1 cellular context compared by ENCODE assay signal in the genomic region with DNA sequence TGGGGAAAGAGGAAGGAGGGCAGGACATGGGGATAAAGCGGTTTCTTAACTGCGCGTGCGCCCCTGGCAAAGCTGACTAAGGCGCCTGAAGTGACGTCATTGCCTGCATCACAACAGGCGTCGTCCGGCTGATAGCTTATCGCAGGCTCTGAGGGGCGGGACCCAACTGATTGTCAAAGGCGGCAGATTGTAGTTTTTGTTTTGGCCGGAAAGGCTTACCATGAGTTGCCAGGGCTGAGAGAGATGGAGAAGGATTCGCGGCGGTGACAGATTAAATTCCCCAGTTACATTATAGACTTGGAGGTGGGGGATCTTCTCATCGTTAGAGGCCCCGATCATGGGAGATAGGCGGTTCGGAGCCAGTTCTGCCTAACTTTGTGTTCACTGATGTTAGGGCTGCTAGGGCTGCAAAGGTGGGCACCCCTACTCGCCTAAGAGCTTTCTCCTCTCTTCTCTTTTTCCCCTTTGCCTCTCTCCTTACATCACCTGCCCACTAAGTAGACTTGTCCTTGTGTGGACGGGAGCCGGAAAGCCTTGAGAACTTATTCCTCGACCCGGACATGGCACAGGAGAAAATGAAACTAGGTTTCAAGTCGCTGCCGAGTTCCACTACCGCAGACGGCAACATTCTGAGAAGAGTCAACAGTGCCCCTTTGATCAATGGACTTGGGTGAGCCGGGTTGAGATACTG.
TF ChIP-seq lines count a peak whose summit lies in the region.

No MANE protein-coding gene starts in this region.

TF ChIP-seq in HepG2, 621 proteins besides CTCF, POLR2A, EP300 and RAD21 (continued from another document and continues in another):
- TF ChIP-seq NPAS2 (CRISPR knock-in tag; IDR thresholded peaks at IDR 0.05; ENCODE audit: borderline replicate concordance) = no peak
- TF ChIP-seq, protein P1, sequence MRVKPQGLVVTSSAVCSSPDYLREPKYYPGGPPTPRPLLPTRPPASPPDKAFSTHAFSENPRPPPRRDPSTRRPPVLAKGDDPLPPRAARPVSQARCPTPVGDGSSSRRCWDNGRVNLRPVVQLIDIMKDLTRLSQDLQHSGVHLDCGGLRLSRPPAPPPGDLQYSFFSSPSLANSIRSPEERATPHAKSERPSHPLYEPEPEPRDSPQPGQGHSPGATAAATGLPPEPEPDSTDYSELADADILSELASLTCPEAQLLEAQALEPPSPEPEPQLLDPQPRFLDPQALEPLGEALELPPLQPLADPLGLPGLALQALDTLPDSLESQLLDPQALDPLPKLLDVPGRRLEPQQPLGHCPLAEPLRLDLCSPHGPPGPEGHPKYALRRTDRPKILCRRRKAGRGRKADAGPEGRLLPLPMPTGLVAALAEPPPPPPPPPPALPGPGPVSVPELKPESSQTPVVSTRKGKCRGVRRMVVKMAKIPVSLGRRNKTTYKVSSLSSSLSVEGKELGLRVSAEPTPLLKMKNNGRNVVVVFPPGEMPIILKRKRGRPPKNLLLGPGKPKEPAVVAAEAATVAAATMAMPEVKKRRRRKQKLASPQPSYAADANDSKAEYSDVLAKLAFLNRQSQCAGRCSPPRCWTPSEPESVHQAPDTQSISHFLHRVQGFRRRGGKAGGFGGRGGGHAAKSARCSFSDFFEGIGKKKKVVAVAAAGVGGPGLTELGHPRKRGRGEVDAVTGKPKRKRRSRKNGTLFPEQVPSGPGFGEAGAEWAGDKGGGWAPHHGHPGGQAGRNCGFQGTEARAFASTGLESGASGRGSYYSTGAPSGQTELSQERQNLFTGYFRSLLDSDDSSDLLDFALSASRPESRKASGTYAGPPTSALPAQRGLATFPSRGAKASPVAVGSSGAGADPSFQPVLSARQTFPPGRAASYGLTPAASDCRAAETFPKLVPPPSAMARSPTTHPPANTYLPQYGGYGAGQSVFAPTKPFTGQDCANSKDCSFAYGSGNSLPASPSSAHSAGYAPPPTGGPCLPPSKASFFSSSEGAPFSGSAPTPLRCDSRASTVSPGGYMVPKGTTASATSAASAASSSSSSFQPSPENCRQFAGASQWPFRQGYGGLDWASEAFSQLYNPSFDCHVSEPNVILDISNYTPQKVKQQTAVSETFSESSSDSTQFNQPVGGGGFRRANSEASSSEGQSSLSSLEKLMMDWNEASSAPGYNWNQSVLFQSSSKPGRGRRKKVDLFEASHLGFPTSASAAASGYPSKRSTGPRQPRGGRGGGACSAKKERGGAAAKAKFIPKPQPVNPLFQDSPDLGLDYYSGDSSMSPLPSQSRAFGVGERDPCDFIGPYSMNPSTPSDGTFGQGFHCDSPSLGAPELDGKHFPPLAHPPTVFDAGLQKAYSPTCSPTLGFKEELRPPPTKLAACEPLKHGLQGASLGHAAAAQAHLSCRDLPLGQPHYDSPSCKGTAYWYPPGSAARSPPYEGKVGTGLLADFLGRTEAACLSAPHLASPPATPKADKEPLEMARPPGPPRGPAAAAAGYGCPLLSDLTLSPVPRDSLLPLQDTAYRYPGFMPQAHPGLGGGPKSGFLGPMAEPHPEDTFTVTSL (CRISPR knock-in tag; IDR thresholded peaks at IDR 0.05; ENCODE audit: borderline replicate concordance) = no peak
- TF ChIP-seq, protein P2, sequence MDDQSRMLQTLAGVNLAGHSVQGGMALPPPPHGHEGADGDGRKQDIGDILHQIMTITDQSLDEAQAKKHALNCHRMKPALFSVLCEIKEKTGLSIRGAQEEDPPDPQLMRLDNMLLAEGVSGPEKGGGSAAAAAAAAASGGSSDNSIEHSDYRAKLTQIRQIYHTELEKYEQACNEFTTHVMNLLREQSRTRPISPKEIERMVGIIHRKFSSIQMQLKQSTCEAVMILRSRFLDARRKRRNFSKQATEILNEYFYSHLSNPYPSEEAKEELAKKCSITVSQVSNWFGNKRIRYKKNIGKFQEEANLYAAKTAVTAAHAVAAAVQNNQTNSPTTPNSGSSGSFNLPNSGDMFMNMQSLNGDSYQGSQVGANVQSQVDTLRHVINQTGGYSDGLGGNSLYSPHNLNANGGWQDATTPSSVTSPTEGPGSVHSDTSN (CRISPR knock-in tag; IDR thresholded peaks at IDR 0.05; ENCODE audit: borderline replicate concordance) = no peak
- TF ChIP-seq ZNF703 (CRISPR knock-in tag; IDR thresholded peaks at IDR 0.05; ENCODE audit: borderline replicate concordance) = no peak
- no peak for TF ChIP-seq ZNF674 (CRISPR knock-in tag; IDR thresholded peaks at IDR 0.05; ENCODE audit: low read depth)
- no peak for TF ChIP-seq ZNF180 (CRISPR knock-in tag; IDR thresholded peaks at IDR 0.05; ENCODE audit: borderline replicate concordance, low read depth)
- no peak for TF ChIP-seq AKAP8 (CRISPR knock-in tag; IDR thresholded peaks at IDR 0.05)
- no peak for TF ChIP-seq ZNF24 (IDR thresholded peaks at IDR 0.05)
- TF ChIP-seq ZFY (CRISPR knock-in tag; IDR thresholded peaks at IDR 0.05) = no peak
- TF ChIP-seq ZNF709 (CRISPR knock-in tag; IDR thresholded peaks at IDR 0.05) = no peak
- TF ChIP-seq NKX3-1 (CRISPR knock-in tag; IDR thresholded peaks at IDR 0.05) = peak; percentile 48; the same call in 1 of the 2 replicates
- no peak for TF ChIP-seq ZNF891 (CRISPR knock-in tag; IDR thresholded peaks at IDR 0.05)
- TF ChIP-seq, protein P3, sequence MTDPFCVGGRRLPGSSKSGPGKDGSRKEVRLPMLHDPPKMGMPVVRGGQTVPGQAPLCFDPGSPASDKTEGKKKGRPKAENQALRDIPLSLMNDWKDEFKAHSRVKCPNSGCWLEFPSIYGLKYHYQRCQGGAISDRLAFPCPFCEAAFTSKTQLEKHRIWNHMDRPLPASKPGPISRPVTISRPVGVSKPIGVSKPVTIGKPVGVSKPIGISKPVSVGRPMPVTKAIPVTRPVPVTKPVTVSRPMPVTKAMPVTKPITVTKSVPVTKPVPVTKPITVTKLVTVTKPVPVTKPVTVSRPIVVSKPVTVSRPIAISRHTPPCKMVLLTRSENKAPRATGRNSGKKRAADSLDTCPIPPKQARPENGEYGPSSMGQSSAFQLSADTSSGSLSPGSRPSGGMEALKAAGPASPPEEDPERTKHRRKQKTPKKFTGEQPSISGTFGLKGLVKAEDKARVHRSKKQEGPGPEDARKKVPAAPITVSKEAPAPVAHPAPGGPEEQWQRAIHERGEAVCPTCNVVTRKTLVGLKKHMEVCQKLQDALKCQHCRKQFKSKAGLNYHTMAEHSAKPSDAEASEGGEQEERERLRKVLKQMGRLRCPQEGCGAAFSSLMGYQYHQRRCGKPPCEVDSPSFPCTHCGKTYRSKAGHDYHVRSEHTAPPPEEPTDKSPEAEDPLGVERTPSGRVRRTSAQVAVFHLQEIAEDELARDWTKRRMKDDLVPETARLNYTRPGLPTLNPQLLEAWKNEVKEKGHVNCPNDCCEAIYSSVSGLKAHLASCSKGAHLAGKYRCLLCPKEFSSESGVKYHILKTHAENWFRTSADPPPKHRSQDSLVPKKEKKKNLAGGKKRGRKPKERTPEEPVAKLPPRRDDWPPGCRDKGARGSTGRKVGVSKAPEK (CRISPR knock-in tag; IDR thresholded peaks at IDR 0.05; ENCODE audit: borderline replicate concordance) = no peak
- TF ChIP-seq, protein P4, sequence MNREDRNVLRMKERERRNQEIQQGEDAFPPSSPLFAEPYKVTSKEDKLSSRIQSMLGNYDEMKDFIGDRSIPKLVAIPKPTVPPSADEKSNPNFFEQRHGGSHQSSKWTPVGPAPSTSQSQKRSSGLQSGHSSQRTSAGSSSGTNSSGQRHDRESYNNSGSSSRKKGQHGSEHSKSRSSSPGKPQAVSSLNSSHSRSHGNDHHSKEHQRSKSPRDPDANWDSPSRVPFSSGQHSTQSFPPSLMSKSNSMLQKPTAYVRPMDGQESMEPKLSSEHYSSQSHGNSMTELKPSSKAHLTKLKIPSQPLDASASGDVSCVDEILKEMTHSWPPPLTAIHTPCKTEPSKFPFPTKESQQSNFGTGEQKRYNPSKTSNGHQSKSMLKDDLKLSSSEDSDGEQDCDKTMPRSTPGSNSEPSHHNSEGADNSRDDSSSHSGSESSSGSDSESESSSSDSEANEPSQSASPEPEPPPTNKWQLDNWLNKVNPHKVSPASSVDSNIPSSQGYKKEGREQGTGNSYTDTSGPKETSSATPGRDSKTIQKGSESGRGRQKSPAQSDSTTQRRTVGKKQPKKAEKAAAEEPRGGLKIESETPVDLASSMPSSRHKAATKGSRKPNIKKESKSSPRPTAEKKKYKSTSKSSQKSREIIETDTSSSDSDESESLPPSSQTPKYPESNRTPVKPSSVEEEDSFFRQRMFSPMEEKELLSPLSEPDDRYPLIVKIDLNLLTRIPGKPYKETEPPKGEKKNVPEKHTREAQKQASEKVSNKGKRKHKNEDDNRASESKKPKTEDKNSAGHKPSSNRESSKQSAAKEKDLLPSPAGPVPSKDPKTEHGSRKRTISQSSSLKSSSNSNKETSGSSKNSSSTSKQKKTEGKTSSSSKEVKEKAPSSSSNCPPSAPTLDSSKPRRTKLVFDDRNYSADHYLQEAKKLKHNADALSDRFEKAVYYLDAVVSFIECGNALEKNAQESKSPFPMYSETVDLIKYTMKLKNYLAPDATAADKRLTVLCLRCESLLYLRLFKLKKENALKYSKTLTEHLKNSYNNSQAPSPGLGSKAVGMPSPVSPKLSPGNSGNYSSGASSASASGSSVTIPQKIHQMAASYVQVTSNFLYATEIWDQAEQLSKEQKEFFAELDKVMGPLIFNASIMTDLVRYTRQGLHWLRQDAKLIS (CRISPR knock-in tag; IDR thresholded peaks at IDR 0.05) = no peak
- no peak for TF ChIP-seq IRF2 (CRISPR knock-in tag; IDR thresholded peaks at IDR 0.05)
- no peak for TF ChIP-seq ZNF317 (CRISPR knock-in tag; IDR thresholded peaks at IDR 0.05)
- TF ChIP-seq TAF15 (IDR thresholded peaks at IDR 0.05; ENCODE audit: low read depth, low read length, poor library complexity, severe bottlenecking) = no peak
- TF ChIP-seq ZNF782 (CRISPR knock-in tag; IDR thresholded peaks at IDR 0.05; ENCODE audit: borderline replicate concordance) = no peak
- no peak for TF ChIP-seq YEATS4 (CRISPR knock-in tag; IDR thresholded peaks at IDR 0.05; ENCODE audit: borderline replicate concordance)
- no peak for TF ChIP-seq ZNF850 (CRISPR knock-in tag; conservative IDR thresholded peaks at IDR 0.05)
- TF ChIP-seq IRX3 (CRISPR knock-in tag; IDR thresholded peaks at IDR 0.05; ENCODE audit: borderline replicate concordance, low read depth) = no peak
- no peak for TF ChIP-seq ZNF567 (CRISPR knock-in tag; IDR thresholded peaks at IDR 0.05; ENCODE audit: borderline replicate concordance)
- no peak for TF ChIP-seq ZBTB20 (CRISPR knock-in tag; IDR thresholded peaks at IDR 0.05; ENCODE audit: borderline replicate concordance, low read depth)
- TF ChIP-seq SRSF4 (IDR thresholded peaks at IDR 0.05; ENCODE audit: low read depth, low read length, poor library complexity, severe bottlenecking) = no peak
- TF ChIP-seq ZNF724P (CRISPR knock-in tag; IDR thresholded peaks at IDR 0.05; ENCODE audit: borderline replicate concordance) = no peak
- peak; percentile 96 for TF ChIP-seq HOXA3 (CRISPR knock-in tag; IDR thresholded peaks at IDR 0.05)
- no peak for TF ChIP-seq BRD4 (CRISPR knock-in tag; IDR thresholded peaks at IDR 0.05)
- no peak for TF ChIP-seq FOXA1 (IDR thresholded peaks at IDR 0.05)
- 0 out of 2 replicates have a peak, but pooled peaks have one; percentile 23 for TF ChIP-seq FOXA1 (CRISPR knock-in tag; IDR thresholded peaks at IDR 0.05)
- TF ChIP-seq PPARG (CRISPR knock-in tag; conservative IDR thresholded peaks at IDR 0.05) = no peak
- TF ChIP-seq KMT2B (CRISPR knock-in tag; IDR thresholded peaks at IDR 0.05) = peak; percentile 20; the same call in 1 of the 2 replicates
- TF ChIP-seq ATF7 (IDR thresholded peaks at IDR 0.05) = peak; percentile 98
- peak; percentile 23; the same call in 1 of the 2 replicates for TF ChIP-seq ATF7 (CRISPR knock-in tag; IDR thresholded peaks at IDR 0.05)
- TF ChIP-seq, protein P5, sequence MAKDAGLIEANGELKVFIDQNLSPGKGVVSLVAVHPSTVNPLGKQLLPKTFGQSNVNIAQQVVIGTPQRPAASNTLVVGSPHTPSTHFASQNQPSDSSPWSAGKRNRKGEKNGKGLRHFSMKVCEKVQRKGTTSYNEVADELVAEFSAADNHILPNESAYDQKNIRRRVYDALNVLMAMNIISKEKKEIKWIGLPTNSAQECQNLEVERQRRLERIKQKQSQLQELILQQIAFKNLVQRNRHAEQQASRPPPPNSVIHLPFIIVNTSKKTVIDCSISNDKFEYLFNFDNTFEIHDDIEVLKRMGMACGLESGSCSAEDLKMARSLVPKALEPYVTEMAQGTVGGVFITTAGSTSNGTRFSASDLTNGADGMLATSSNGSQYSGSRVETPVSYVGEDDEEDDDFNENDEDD (CRISPR knock-in tag; IDR thresholded peaks at IDR 0.05; ENCODE audit: borderline replicate concordance) = no peak
- TF ChIP-seq SNAPC2 (CRISPR knock-in tag; IDR thresholded peaks at IDR 0.05) = no peak
- TF ChIP-seq ZSCAN25 (CRISPR knock-in tag; IDR thresholded peaks at IDR 0.05) = no peak
